In the genomic region with DNA sequence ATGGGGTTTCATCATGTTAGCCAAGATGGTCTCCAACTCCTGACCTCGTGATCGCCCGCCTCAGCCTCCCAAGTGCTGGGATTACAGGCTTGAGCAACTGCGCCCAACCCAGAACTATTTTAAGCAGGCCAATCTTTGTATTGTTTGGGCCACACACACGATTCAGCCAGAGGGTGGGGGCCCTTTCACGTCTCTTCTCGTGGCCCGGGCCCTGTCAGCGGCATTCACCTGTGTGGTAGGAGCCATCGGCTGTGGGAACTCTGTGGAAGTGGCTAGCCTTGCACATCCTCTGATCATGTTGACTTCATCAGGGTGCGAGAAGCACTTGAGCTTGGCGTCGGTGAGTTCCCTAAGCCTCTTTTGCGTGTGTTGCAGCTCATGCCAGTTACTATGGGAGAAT, we compare ENCODE assay signal across 15 cellular contexts. TPM values are rescaled to one million over a fixed set of nuclear protein-coding genes. Genes with fewer than 3 reads are reported as not detected.
DNase-seq lines count a peak whose midpoint lies in the region; ATAC-seq, FAIRE-seq and TF ChIP-seq lines count a peak whose summit lies in the region.
"Had no signal": no experiment of that assay in that cellular context is flagged by ENCODE, and none has a peak within 500 bp of the region (broad histone marks: within the 10 kb centered on the region; RNA-seq: fewer than 3 reads in every experiment).

No MANE protein-coding gene starts in this region.

- H3K4me3 ChIP-seq in IMR-90 (ENCODE audit: insufficient read depth, low read depth, low read length): no peak overlapping the region

- H3K4me1 ChIP-seq in IMR-90 (ENCODE audit: control insufficient read depth, insufficient read depth, low read length): no peaks in the 10 kb centered on the region
- H3K4me1 ChIP-seq: Caco-2 had no signal

- no peak overlapping the region for H3K27ac ChIP-seq in IMR-90 (ENCODE audit: insufficient read depth, low read length)
- H3K27ac ChIP-seq in RWPE1: peak overlapping the region; percentile 24
- H3K27ac ChIP-seq: C4-2B had no signal

- no peak overlapping the region for H3K18ac ChIP-seq in IMR-90 (ENCODE audit: low read depth, low read length)

- FAIRE-seq in urothelium cell line (lab: Jason Lieb, UNC): peak; percentile 80
- FAIRE-seq: A204.1, D721Med, HepG2 had no signal

- no peak overlapping the region for H2BK5ac ChIP-seq in IMR-90 (ENCODE audit: low read depth, low read length, poor library complexity, severe bottlenecking)

- H3K4ac ChIP-seq in IMR-90 (ENCODE audit: low read depth, low read length): no peak overlapping the region

- WGBS in IMR-90 (ENCODE audit: extremely low coverage in 2 of 2, insufficient read length in 1 of 2), 2 experiments: 97% methylated on average over 4 of the region's 14 CpGs; no CpG with 5 or more reads in 1 of the 2 experiments

- no peak overlapping the region for H3K9ac ChIP-seq in IMR-90 (ENCODE audit: low read depth, low read length)

- H4K91ac ChIP-seq in IMR-90 (ENCODE audit: insufficient read depth, low read depth, low read length): no peak overlapping the region

- no peak for TF ChIP-seq RAD21 in IMR-90 (IDR thresholded peaks at IDR 0.05; ENCODE audit: low read length)

- TF ChIP-seq CTCF in IMR-90 (conservative IDR thresholded peaks at IDR 0.05; ENCODE audit: low read depth, low read length) (no peak), RWPE1 (conservative IDR thresholded peaks at IDR 0.05; ENCODE audit: low read depth) (no peak), nephron progenitor cell (IDR thresholded peaks at IDR 0.05) (no peak)

- no peaks in the 10 kb centered on the region for H3K27me3 Mint-ChIP-seq in nephron progenitor cell (ENCODE audit: low read depth, poor library complexity)
- H3K27me3 Mint-ChIP-seq: CD4-positive, alpha-beta T cell had no signal

- peaks cover 71% of the 10 kb centered on the region for H3K36me3 Mint-ChIP-seq in nephron progenitor cell (ENCODE audit: low read depth)

- peaks cover 18 to 58% of the 10 kb centered on the region in 2 experiments; a peak in 3 of 4 replicates for H3K79me1 ChIP-seq in IMR-90 (ENCODE audit: low read depth in 1 of 2, low read length in 2 of 2)

- no peak overlapping the region for H2BK120ac ChIP-seq in IMR-90 (ENCODE audit: low read depth, low read length)

- no peak for ATAC-seq in IMR-90 (ENCODE audit: low read depth)
- ATAC-seq: HepG2 had no signal

- CTCF ChIA-PET in IMR-90 (lab: Yijun Ruan, JAX) (interaction anchor here (0.5 kb wide), 1 partner anchor 16 kb away, joined by 12 read pairs; no protein-coding TSS in a partner anchor), RWPE1 (lab: Yijun Ruan, JAX) (interaction anchor here (0.8 kb wide), 1 partner anchor 24 kb away, joined by 3 read pairs; no protein-coding TSS in a partner anchor)

- TSS peak; percentile 12 for BruUV-seq in IMR-90 (replicated peaks; lab: Mats Ljungman, UMichigan)

- dilution Hi-C loops in IMR-90 (cut with HindIII; ENCODE audit: low sequenced_read_pairs, unreplicated experiment): no loop called here

- no peak overlapping the region for H2AFZ ChIP-seq in IMR-90 (replicated peaks; ENCODE audit: low read length, poor library complexity)

- H3K4me1 Mint-ChIP-seq in nephron progenitor cell: no peaks in the 10 kb centered on the region
- H3K4me1 Mint-ChIP-seq: H9 had no signal

- POLR2A ChIA-PET in IMR-90 (lab: Charles Lee; ENCODE audit: unreplicated experiment): no interaction called here
- POLR2A ChIA-PET in RWPE1 (lab: Yijun Ruan, JAX; ENCODE audit: low non-redundant PET): interaction anchor here (0.6 kb wide), 1 partner anchor 24 kb away, joined by 4 read pairs; no protein-coding TSS in a partner anchor

- H3K27me3 ChIP-seq in IMR-90 (ENCODE audit: control insufficient read depth, insufficient read depth, low read length): no peaks in the 10 kb centered on the region

- H4K5ac ChIP-seq in IMR-90 (ENCODE audit: low read depth, low read length): no peak overlapping the region

- peaks cover 9% of the 10 kb centered on the region for H3K9me3 Mint-ChIP-seq in nephron progenitor cell
- H3K9me3 Mint-ChIP-seq: CD4-positive, alpha-beta T cell had no signal

- DNase-seq in IMR-90 (no peak), RWPE1 (ENCODE audit: low spot score) (no peak), nephron progenitor cell (no peak), urothelium cell line (ENCODE audit: low spot score) (no peak), NCI-H1105 treated with DMSO at 0.1 percent for 48 hours (lab: John Stamatoyannopoulos, UW) (no peak)
- no peak for DNase-seq in activated CD4-positive, alpha-beta T cell treated with anti-CD3 and anti-CD28 coated beads, Interleukin-2, amount 50 U/mL, for 4 hours
- DNase-seq: ACHN; Caco-2; CD4-positive, alpha-beta T cell; GOT3; H9 had no signal

- no peak overlapping the region for H2AK5ac ChIP-seq in IMR-90 (ENCODE audit: low read depth, low read length)

- peaks cover 48% of the 10 kb centered on the region for H3K36me3 ChIP-seq in IMR-90 (ENCODE audit: control insufficient read depth, insufficient read depth, low read length)

- no peak overlapping the region for H2BK20ac ChIP-seq in IMR-90 (ENCODE audit: low read depth, low read length)

- no peak overlapping the region for H2AK9ac ChIP-seq in IMR-90 (replicated peaks; ENCODE audit: low read depth, low read length, poor library complexity)

- H2BK15ac ChIP-seq in IMR-90 (ENCODE audit: low read depth, low read length): no peak overlapping the region

- H3K9me1 ChIP-seq in IMR-90 (ENCODE audit: insufficient read depth, low read length): peaks cover 6% of the 10 kb centered on the region; the same call in 1 of the 2 replicates

- no peak for TF ChIP-seq POLR2A in IMR-90 (IDR thresholded peaks at IDR 0.05; ENCODE audit: low read depth, low read length)

- H3K4me3 Mint-ChIP-seq in nephron progenitor cell: no peak overlapping the region
- H3K4me3 Mint-ChIP-seq: CD4-positive, alpha-beta T cell; H9 had no signal

- H4K20me1 ChIP-seq in IMR-90 (ENCODE audit: insufficient read depth, low read length): peaks cover 12% of the 10 kb centered on the region; the same call in 1 of the 2 replicates

- in situ Hi-C loops in IMR-90 (cut with MboI; ENCODE audit: low sequenced_read_pairs): no loop called here

- intact Hi-C loops in IMR-90 (cut with micrococcal nuclease): no loop called here

- no peak overlapping the region for H3K56ac ChIP-seq in IMR-90 (ENCODE audit: extremely low read depth, insufficient read depth, low read length)

- H4K8ac ChIP-seq in IMR-90 (ENCODE audit: low read depth in 2 of 2, low read length in 2 of 2): no peak overlapping the region

- H3K23ac ChIP-seq in IMR-90 (ENCODE audit: low read depth, low read length): no peak overlapping the region

- no peak overlapping the region for H3K14ac ChIP-seq in IMR-90 (replicated peaks; ENCODE audit: low read depth, low read length)

- peak overlapping the region; percentile 61 for H3K27ac Mint-ChIP-seq in nephron progenitor cell
- H3K27ac Mint-ChIP-seq: CD4-positive, alpha-beta T cell had no signal

- no peak overlapping the region for H3K4me2 ChIP-seq in IMR-90 (ENCODE audit: low read depth, low read length)

- no peaks in the 10 kb centered on the region for H3K9me3 ChIP-seq in IMR-90 (ENCODE audit: control insufficient read depth, insufficient read depth, low read length)
- H3K9me3 ChIP-seq: Caco-2 had no signal

TF ChIP-seq in IMR-90, 13 proteins besides CTCF, POLR2A, EP300 and RAD21:
- TF ChIP-seq MXI1 (IDR thresholded peaks at IDR 0.05; ENCODE audit: borderline replicate concordance, low read depth, low read length) (no peak), RCOR1 (IDR thresholded peaks at IDR 0.05; ENCODE audit: insufficient replicate concordance, low read length) (no peak), CHD1 (IDR thresholded peaks at IDR 0.05; ENCODE audit: low read depth, low read length) (no peak), MAZ (IDR thresholded peaks at IDR 0.05; ENCODE audit: borderline replicate concordance, low read depth, low read length) (no peak), MAFK (IDR thresholded peaks at IDR 0.05; ENCODE audit: low read depth, low read length) (no peak), SMC3 (IDR thresholded peaks at IDR 0.05; ENCODE audit: low read depth, low read length) (no peak), BHLHE40 (IDR thresholded peaks at IDR 0.05; ENCODE audit: low read depth, low read length) (no peak), FOS (IDR thresholded peaks at IDR 0.05; ENCODE audit: low read depth, low read length) (no peak), NFE2L2 (IDR thresholded peaks at IDR 0.05; ENCODE audit: low read depth, low read length) (no peak), CEBPB (IDR thresholded peaks at IDR 0.05; ENCODE audit: low read depth, low read length) (no peak), RFX5 (IDR thresholded peaks at IDR 0.05; ENCODE audit: low read depth, low read length) (no peak)
- TF ChIP-seq, protein P1, sequence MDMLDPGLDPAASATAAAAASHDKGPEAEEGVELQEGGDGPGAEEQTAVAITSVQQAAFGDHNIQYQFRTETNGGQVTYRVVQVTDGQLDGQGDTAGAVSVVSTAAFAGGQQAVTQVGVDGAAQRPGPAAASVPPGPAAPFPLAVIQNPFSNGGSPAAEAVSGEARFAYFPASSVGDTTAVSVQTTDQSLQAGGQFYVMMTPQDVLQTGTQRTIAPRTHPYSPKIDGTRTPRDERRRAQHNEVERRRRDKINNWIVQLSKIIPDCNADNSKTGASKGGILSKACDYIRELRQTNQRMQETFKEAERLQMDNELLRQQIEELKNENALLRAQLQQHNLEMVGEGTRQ (IDR thresholded peaks at IDR 0.05; ENCODE audit: low read depth, low read length): no peak
- TF ChIP-seq, protein P2, sequence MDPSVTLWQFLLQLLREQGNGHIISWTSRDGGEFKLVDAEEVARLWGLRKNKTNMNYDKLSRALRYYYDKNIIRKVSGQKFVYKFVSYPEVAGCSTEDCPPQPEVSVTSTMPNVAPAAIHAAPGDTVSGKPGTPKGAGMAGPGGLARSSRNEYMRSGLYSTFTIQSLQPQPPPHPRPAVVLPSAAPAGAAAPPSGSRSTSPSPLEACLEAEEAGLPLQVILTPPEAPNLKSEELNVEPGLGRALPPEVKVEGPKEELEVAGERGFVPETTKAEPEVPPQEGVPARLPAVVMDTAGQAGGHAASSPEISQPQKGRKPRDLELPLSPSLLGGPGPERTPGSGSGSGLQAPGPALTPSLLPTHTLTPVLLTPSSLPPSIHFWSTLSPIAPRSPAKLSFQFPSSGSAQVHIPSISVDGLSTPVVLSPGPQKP (IDR thresholded peaks at IDR 0.05; ENCODE audit: borderline replicate concordance, low read depth, low read length): no peak
TF ChIP-seq in IMR-90: peak in this region for 0.

RNA-seq across cellular contexts. Expression of a gene that starts 16.9 kb away (rescaled TPM):
- total RNA-seq in IMR-90 (2012; rRNA removed): 113 and 129 TPM in 2 replicates
- polyA plus RNA-seq in IMR-90 (2012; rRNA removed): 155 and 239 TPM in 2 replicates
- 84.1 and 183 TPM in 2 replicates for polyA plus RNA-seq in IMR-90 (2012; cell fraction: cytosol; rRNA removed)
- polyA plus RNA-seq in IMR-90 (2012; cell fraction: nucleus; rRNA removed; ENCODE audit: low replicate concordance): 1,009 and 1,044 TPM in 2 replicates

RNA-seq across cellular contexts. Expression of a gene that starts 27.2 kb away (rescaled TPM):
- 10.6 and 11.3 TPM in 2 replicates for total RNA-seq in IMR-90 (2012; rRNA removed)
- polyA plus RNA-seq in IMR-90 (2012; rRNA removed): 30.9 and 37.2 TPM in 2 replicates
- 25.9 and 35.9 TPM in 2 replicates for polyA plus RNA-seq in IMR-90 (2012; cell fraction: cytosol; rRNA removed)
- polyA plus RNA-seq in IMR-90 (2012; cell fraction: nucleus; rRNA removed; ENCODE audit: low replicate concordance): 104 and 238 TPM in 2 replicates
